Comparison of ENCODE assay signal across 1 cellular context in genomic region chr7:106598663-106599342, GRCh38.
TF ChIP-seq lines count a peak whose summit lies in the region.

No MANE protein-coding gene starts in this region.

TF ChIP-seq in K562, 482 proteins besides CTCF, POLR2A, EP300 and RAD21 (continued from another document):
- TF ChIP-seq DEAF1 (CRISPR knock-in tag; IDR thresholded peaks at IDR 0.05) (no peak), ZBTB33 (CRISPR knock-in tag; IDR thresholded peaks at IDR 0.05) (no peak), BRF2 (IDR thresholded peaks at IDR 0.05; ENCODE audit: borderline replicate concordance, insufficient read depth, insufficient read length) (no peak), ARHGAP35 (IDR thresholded peaks at IDR 0.05; ENCODE audit: partially characterized antibody) (no peak), ZBED1 (IDR thresholded peaks at IDR 0.05) (no peak), PKNOX1 (IDR thresholded peaks at IDR 0.05) (peak; percentile 95)
